Comparison of ENCODE assay signal across 10 cellular contexts in genomic region chr4:168486961-168487820, GRCh38. TPM values are rescaled to one million over a fixed set of nuclear protein-coding genes. Genes with fewer than 3 reads are reported as not detected.
A peak's percentile ranks its signal among the peaks of the same experiment; 100 is the strongest.
DNase-seq lines count a peak whose midpoint lies in the region; ATAC-seq and TF ChIP-seq lines count a peak whose summit lies in the region.
"Had no signal": no experiment of that assay in that cellular context is flagged by ENCODE, and none has a peak within 500 bp of the region (broad histone marks: within the 10 kb centered on the region; RNA-seq: fewer than 3 reads in every experiment).

No MANE protein-coding gene starts in this region.

- H3K4me3 ChIP-seq in SJCRH30 = no peak overlapping the region
- H3K4me3 ChIP-seq: BLaER1 treated with 17β-estradiol and CSF1 and Interleukin-3, amounts not matched to agents 10 nM and 100 nM had no signal

- H3K27me3 ChIP-seq in SJCRH30 = no peaks in the 10 kb centered on the region
- H3K27me3 ChIP-seq: BLaER1 treated with 17β-estradiol and CSF1 and Interleukin-3, amounts not matched to agents 10 nM and 100 nM had no signal

- H3K27ac ChIP-seq in SJCRH30 = peak overlapping the region; percentile 99
- H3K27ac ChIP-seq: KMS-11 had no signal

- TF ChIP-seq CTCF in GM13977 (IDR thresholded peaks at IDR 0.05; ENCODE audit: extremely low read depth, insufficient read depth, missing control alignments) = no peak

- H3K36me3 ChIP-seq in SJCRH30 = no peaks in the 10 kb centered on the region
- H3K36me3 ChIP-seq: BLaER1 treated with 17β-estradiol and CSF1 and Interleukin-3, amounts not matched to agents 10 nM and 100 nM had no signal

- in situ Hi-C loops in GM13977 (cut with MboI; ENCODE audit: low pct_unique_long_range_greater_than_20kb, low sequenced_read_pairs, unreplicated experiment) = no loop called here

- peaks cover 2% of the 10 kb centered on the region for H3K36me3 Mint-ChIP-seq in activated naive CD4-positive, alpha-beta T cell treated with anti-CD3 and anti-CD28 coated beads, Interleukin-2, amount 50 U/mL, for 24 hours
- no peaks in the 10 kb centered on the region for H3K36me3 Mint-ChIP-seq in activated naive CD4-positive, alpha-beta T cell treated with anti-CD3 and anti-CD28 coated beads, Interleukin-2, amount 10 ng/mL, durations not matched to agents 7 days and 5 days

- peaks cover 20% of the 10 kb centered on the region for H3K4me1 ChIP-seq in SJCRH30

- peaks cover 36% of the 10 kb centered on the region for H3K4me1 Mint-ChIP-seq in activated naive CD4-positive, alpha-beta T cell treated with anti-CD3 and anti-CD28 coated beads, Interleukin-2, amount 50 U/mL, for 24 hours
- H3K4me1 Mint-ChIP-seq in activated naive CD4-positive, alpha-beta T cell treated with anti-CD3 and anti-CD28 coated beads, Interleukin-2, amount 10 ng/mL, durations not matched to agents 7 days and 5 days = peaks cover 30% of the 10 kb centered on the region

- DNase-seq in activated naive CD4-positive, alpha-beta T cell treated with anti-CD3 and anti-CD28 coated beads, Interleukin-2, amount 10 ng/mL, durations not matched to agents 7 days and 5 days = no peak
- DNase-seq in SJCRH30 = no peak
- DNase-seq in erythroblast (lab: John Stamatoyannopoulos, UW) = peak; percentile 73 to 83
- no peak for DNase-seq in stimulated activated naive CD8-positive, alpha-beta T cell treated with anti-CD3 and anti-CD28 coated beads, Interleukin-15, Interleukin-2, amounts not matched to agents 100 U/mL and 50 U/mL, for 24 hours
- no peak for DNase-seq in globus pallidus (ENCODE audit: low spot score)
- no peak for DNase-seq in GM13977 (ENCODE audit: low spot score)
- no peak for DNase-seq in activated CD4-positive, alpha-beta T cell treated with anti-CD3 and anti-CD28 coated beads for 1 hour

- CTCF ChIA-PET in activated naive CD4-positive, alpha-beta T cell treated with anti-CD3 and anti-CD28 coated beads, Interleukin-2, amount 10 ng/mL, durations not matched to agents 7 days and 5 days (lab: Charles Lee) = interaction anchor here (0.9 to 1.7 kb wide), 2 partner anchors 25 to 28 kb away, joined by 4 to 5 read pairs; no protein-coding TSS in a partner anchor

- no peak overlapping the region for H3K4me3 Mint-ChIP-seq in activated naive CD4-positive, alpha-beta T cell treated with anti-CD3 and anti-CD28 coated beads, Interleukin-2, amount 50 U/mL, for 24 hours
- H3K4me3 Mint-ChIP-seq in activated naive CD4-positive, alpha-beta T cell treated with anti-CD3 and anti-CD28 coated beads, Interleukin-2, amount 10 ng/mL, durations not matched to agents 7 days and 5 days = no peak overlapping the region

- ATAC-seq in stimulated activated naive CD8-positive, alpha-beta T cell treated with anti-CD3 and anti-CD28 coated beads, Interleukin-15, Interleukin-2, amounts not matched to agents 100 U/mL and 50 U/mL, for 24 hours = peak; percentile 98

- no peak for TF ChIP-seq POLR2A in erythroblast (IDR thresholded peaks at IDR 0.05; ENCODE audit: low read length)

- H3K27ac Mint-ChIP-seq in activated naive CD4-positive, alpha-beta T cell treated with anti-CD3 and anti-CD28 coated beads, Interleukin-2, amount 50 U/mL, for 24 hours = peak overlapping the region; percentile 36
- H3K27ac Mint-ChIP-seq in activated naive CD4-positive, alpha-beta T cell treated with anti-CD3 and anti-CD28 coated beads, Interleukin-2, amount 10 ng/mL, durations not matched to agents 7 days and 5 days = no peak overlapping the region

- H3K9me3 Mint-ChIP-seq in activated naive CD4-positive, alpha-beta T cell treated with anti-CD3 and anti-CD28 coated beads, Interleukin-2, amount 50 U/mL, for 24 hours = no peaks in the 10 kb centered on the region
- no peaks in the 10 kb centered on the region for H3K9me3 Mint-ChIP-seq in activated naive CD4-positive, alpha-beta T cell treated with anti-CD3 and anti-CD28 coated beads, Interleukin-2, amount 10 ng/mL, durations not matched to agents 7 days and 5 days

- peaks cover 2% of the 10 kb centered on the region for H3K27me3 Mint-ChIP-seq in activated naive CD4-positive, alpha-beta T cell treated with anti-CD3 and anti-CD28 coated beads, Interleukin-2, amount 50 U/mL, for 24 hours
- H3K27me3 Mint-ChIP-seq in activated naive CD4-positive, alpha-beta T cell treated with anti-CD3 and anti-CD28 coated beads, Interleukin-2, amount 10 ng/mL, durations not matched to agents 7 days and 5 days = no peaks in the 10 kb centered on the region

- H3K9me3 ChIP-seq in SJCRH30 (replicated peaks) = no peaks in the 10 kb centered on the region

RNA-seq across cellular contexts. Expression of gene DDX60L, which starts 6.9 kb away (rescaled TPM):
- 3.0 and 3.2 TPM in 2 replicates for total RNA-seq in SJCRH30 (2014; rRNA removed; shearing (Covaris generic))

RNA-seq across cellular contexts. Expression of gene PALLD, which starts 9.7 kb away (rescaled TPM):
- total RNA-seq in SJCRH30 (2014; rRNA removed; shearing (Covaris generic)) = 47.3 TPM in 2 replicates

Comparison
In these comparisons a context has a peak if more than half of its experiments do, and no peak if none do; other contexts are left out.
1. DNase-seq: peak in erythroblast (2 of 2); none in activated naive CD4-positive, alpha-beta T cell treated with anti-CD3 and anti-CD28 coated beads, Interleukin-2, amount 10 ng/mL, durations not matched to agents 7 days and 5 days (single experiment), SJCRH30 (0 of 2), stimulated activated naive CD8-positive, alpha-beta T cell treated with anti-CD3 and anti-CD28 coated beads, Interleukin-15, Interleukin-2, amounts not matched to agents 100 U/mL and 50 U/mL, for 24 hours (single experiment), globus pallidus (single experiment), GM13977 (single experiment) and activated CD4-positive, alpha-beta T cell treated with anti-CD3 and anti-CD28 coated beads for 1 hour (single experiment).